ENCODE assay signal across 10 cellular contexts in genomic region chr21:36297555-36297937, GRCh38. TPM values are rescaled to one million over a fixed set of nuclear protein-coding genes. Genes with fewer than 3 reads are reported as not detected.
A peak's percentile ranks its signal among the peaks of the same experiment; 100 is the strongest.
DNase-seq lines count a peak whose midpoint lies in the region; ATAC-seq and TF ChIP-seq lines count a peak whose summit lies in the region.
"Had no signal": no experiment of that assay in that cellular context is flagged by ENCODE, and none has a peak within 500 bp of the region (broad histone marks: within the 10 kb centered on the region; RNA-seq: fewer than 3 reads in every experiment).

No MANE protein-coding gene starts in this region.

- intact Hi-C loops in activated B cell treated with CpG ODN at 0.5 μM for 24 hours (cut with micrococcal nuclease), result no loop called here

- no peak for TF ChIP-seq CTCF in activated B cell treated with CpG ODN at 0.5 μM for 24 hours (IDR thresholded peaks at IDR 0.05)
- no peak for TF ChIP-seq CTCF in hepatocyte (IDR thresholded peaks at IDR 0.05; ENCODE audit: poor library complexity)

- H3K4me3 Mint-ChIP-seq in activated T-cell treated with anti-CD3 and anti-CD28 coated beads, Interleukin-2, amount 50 U/mL, for 24 hours, result peak overlapping the region; percentile 55
- peak overlapping the region; percentile 78 for H3K4me3 Mint-ChIP-seq in activated B cell treated with CpG ODN at 0.5 μM for 24 hours

- no peaks in the 10 kb centered on the region for H3K9me2 ChIP-seq in hepatocyte (replicated peaks; ENCODE audit: insufficient read depth)

- H3K4me1 ChIP-seq in hepatocyte (ENCODE audit: insufficient read depth), result peaks cover 7% of the 10 kb centered on the region
- H3K4me1 ChIP-seq in subcutaneous abdominal adipose tissue (ENCODE audit: control insufficient read depth in 5 of 5, insufficient read depth in 5 of 5, low read length in 5 of 5), result peaks cover 0 to 12% (median 0%) of the 10 kb centered on the region in 5 donors

- 91% methylated on average over 3 of the region's 3 CpGs for WGBS in hepatocyte (ENCODE audit: low lambda C conversion rate, missing lambda C conversion rate)

- H3K4me1 Mint-ChIP-seq in activated T-cell treated with anti-CD3 and anti-CD28 coated beads, Interleukin-2, amount 50 U/mL, for 24 hours (ENCODE audit: low read depth), result peaks cover 37% of the 10 kb centered on the region
- H3K4me1 Mint-ChIP-seq in activated B cell treated with CpG ODN at 0.5 μM for 24 hours, result peaks cover 56% of the 10 kb centered on the region

- POLR2A ChIA-PET in activated B cell treated with CpG ODN at 0.5 μM for 24 hours (lab: Charles Lee), result interaction anchor here (0.6 to 8.4 kb wide), 14 partner anchors 9 to 142 kb away, joined by 3 to 333 read pairs (median 8); partner anchors contain the start of gene MORC3

- H3K36me3 ChIP-seq in hepatocyte (replicated peaks; ENCODE audit: insufficient read depth, low read depth) (no peaks in the 10 kb centered on the region), subcutaneous abdominal adipose tissue (ENCODE audit: control insufficient read depth in 5 of 5, insufficient read depth in 5 of 5, low read length in 5 of 5) (peaks cover 0 to 10% (median 6%) of the 10 kb centered on the region in 5 donors)
- H3K36me3 ChIP-seq: cardiac muscle cell had no signal

- CTCF ChIA-PET in activated B cell treated with CpG ODN at 0.5 μM for 24 hours (lab: Charles Lee), result interaction anchor here (0.6 to 2.3 kb wide), 6 partner anchors 12 to 88 kb away, joined by 3 to 21 read pairs (median 4); partner anchors contain the start of gene MORC3

- DNase-seq in activated T-cell treated with anti-CD3 and anti-CD28 coated beads, Interleukin-2, amount 50 U/mL, for 24 hours, result no peak
- no peak for DNase-seq in activated T-cell treated with anti-CD3 and anti-CD28 coated beads for 4 hours
- no peak for DNase-seq in activated B cell treated with CpG ODN at 0.5 μM for 24 hours
- DNase-seq in hepatocyte (ENCODE audit: low spot score), result no peak
- no peak for DNase-seq in SKM-1 (lab: John Stamatoyannopoulos, UW; ENCODE audit: unreplicated experiment)
- no peak for DNase-seq in activated CD4-positive, CD25-positive, alpha-beta regulatory T cell treated with anti-CD3 and anti-CD28 coated beads, Interleukin-2, amount 50 U/mL, for 72 hours
- DNase-seq: NCI-H1092 had no signal

- ATAC-seq in activated B cell treated with CpG ODN at 0.5 μM for 24 hours (ENCODE audit: low read depth), result no peak
- no peak for ATAC-seq in HG03159 (IDR thresholded peaks at IDR 0.05; ENCODE audit: unreplicated experiment)

- H3K4me2 ChIP-seq in hepatocyte, result peak overlapping the region; percentile 52

- H3K27me3 Mint-ChIP-seq in activated T-cell treated with anti-CD3 and anti-CD28 coated beads, Interleukin-2, amount 50 U/mL, for 24 hours, result no peaks in the 10 kb centered on the region
- H3K27me3 Mint-ChIP-seq in activated B cell treated with CpG ODN at 0.5 μM for 24 hours, result no peaks in the 10 kb centered on the region

- H3K27ac ChIP-seq in hepatocyte (peak overlapping the region; percentile 72), subcutaneous abdominal adipose tissue (ENCODE audit: low read depth, low read length) (no peak overlapping the region)
- H3K27ac ChIP-seq: cardiac muscle cell had no signal

- H3K27me3 ChIP-seq in hepatocyte (no peaks in the 10 kb centered on the region), subcutaneous abdominal adipose tissue (ENCODE audit: control insufficient read depth in 5 of 5, insufficient read depth in 4 of 5, low read length in 5 of 5) (no peaks in the 10 kb centered on the region)
- H3K27me3 ChIP-seq: cardiac muscle cell had no signal

- no peaks in the 10 kb centered on the region for H3K9me3 Mint-ChIP-seq in activated T-cell treated with anti-CD3 and anti-CD28 coated beads, Interleukin-2, amount 50 U/mL, for 24 hours
- no peaks in the 10 kb centered on the region for H3K9me3 Mint-ChIP-seq in activated B cell treated with CpG ODN at 0.5 μM for 24 hours

- peak overlapping the region in 1 of 5 donors; percentile 43 for H3K9ac ChIP-seq in subcutaneous abdominal adipose tissue (ENCODE audit: low read length in 5 of 5)

- H3K4me3 ChIP-seq in hepatocyte (no peak overlapping the region), subcutaneous abdominal adipose tissue (ENCODE audit: low read depth in 1 of 5, low read length in 5 of 5) (peak overlapping the region in 3 of 5 donors; percentile 39 to 54 (median 50))
- H3K4me3 ChIP-seq: cardiac muscle cell had no signal

- no peaks in the 10 kb centered on the region for H3K9me3 ChIP-seq in hepatocyte (ENCODE audit: low read depth)
- no peaks in the 10 kb centered on the region for H3K9me3 ChIP-seq in subcutaneous abdominal adipose tissue (ENCODE audit: control insufficient read depth in 5 of 5, low read length in 5 of 5)

- H4K20me1 ChIP-seq in hepatocyte (ENCODE audit: insufficient read depth, poor library complexity, severe bottlenecking), result no peaks in the 10 kb centered on the region

- H2AFZ ChIP-seq in hepatocyte, result peak overlapping the region; percentile 24

- peaks cover 7% of the 10 kb centered on the region for H3K36me3 Mint-ChIP-seq in activated T-cell treated with anti-CD3 and anti-CD28 coated beads, Interleukin-2, amount 50 U/mL, for 24 hours (ENCODE audit: low read depth)
- peaks cover 20% of the 10 kb centered on the region for H3K36me3 Mint-ChIP-seq in activated B cell treated with CpG ODN at 0.5 μM for 24 hours (ENCODE audit: low read depth)

- peak overlapping the region; percentile 90 for H3K27ac Mint-ChIP-seq in activated T-cell treated with anti-CD3 and anti-CD28 coated beads, Interleukin-2, amount 50 U/mL, for 24 hours
- H3K27ac Mint-ChIP-seq in activated B cell treated with CpG ODN at 0.5 μM for 24 hours, result peak overlapping the region; percentile 98

- H3K79me2 ChIP-seq in hepatocyte, result no peaks in the 10 kb centered on the region

RNA-seq across cellular contexts. Expression of gene MORC3, which starts 22.5 kb away (rescaled TPM):
- total RNA-seq in activated B cell treated with CpG ODN at 0.5 μM for 24 hours (55.4 and 65.6 TPM in 2 replicates), hepatocyte (32.7 and 33.3 TPM in 2 replicates)
- 10.8 and 12.3 TPM in 2 replicates for polyA plus RNA-seq in hepatocyte
